In genomic region chr1:201269241-201269640, GRCh38 we compare ENCODE assay signal across 25 cellular contexts. TPM values are rescaled to one million over a fixed set of nuclear protein-coding genes. Genes with fewer than 3 reads are reported as not detected.
DNase-seq lines count a peak whose midpoint lies in the region; ATAC-seq and TF ChIP-seq lines count a peak whose summit lies in the region.
"Had no signal": no experiment of that assay in that cellular context is flagged by ENCODE, and none has a peak within 500 bp of the region (broad histone marks: within the 10 kb centered on the region; RNA-seq: fewer than 3 reads in every experiment).

No MANE protein-coding gene starts in this region.

- peaks cover 27% of the 10 kb centered on the region for H3K27me3 Mint-ChIP-seq in activated T-cell treated with anti-CD3 and anti-CD28 coated beads, Interleukin-2, amount 50 U/mL, for 4 hours (ENCODE audit: low read depth)

- no peaks in the 10 kb centered on the region for H3K9me3 ChIP-seq in esophagus squamous epithelium
- H3K9me3 ChIP-seq: heart left ventricle, left lung, stomach, upper lobe of left lung had no signal

- DNase-seq in esophagus squamous epithelium (lab: John Stamatoyannopoulos, UW) (no peak), posterior vena cava (ENCODE audit: low spot score) (peak; percentile 14), NCI-H1417 treated with DMSO at 0.1 percent for 48 hours (lab: John Stamatoyannopoulos, UW) (no peak), NCI-H2227 (lab: John Stamatoyannopoulos, UW; ENCODE audit: unreplicated experiment) (no peak), cortex of kidney (lab: John Stamatoyannopoulos, UW) (no peak)
- DNase-seq in activated T-cell treated with anti-CD3 and anti-CD28 coated beads, Interleukin-2, amount 50 U/mL, for 4 hours = no peak
- DNase-seq: activated CD4-positive, alpha-beta T cell treated with anti-CD3 and anti-CD28 coated beads for 48 hours; Kasumi-1; left lung; NCI-H187; NCI-H2227 treated with DMSO at 0.1 percent for 48 hours; NCI-H774; SHP77 treated with DMSO at 0.1 percent for 48 hours; stimulated activated CD4-positive, alpha-beta T cell treated with anti-CD3 and anti-CD28 coated beads, Interleukin-12 subunit alpha, Interleukin-12 subunit beta, amount 100 ng/mL, for 4 hours; upper lobe of left lung had no signal

- no peak for TF ChIP-seq CTCF in VCaP (conservative IDR thresholded peaks at IDR 0.05)
- TF ChIP-seq CTCF in esophagus squamous epithelium (IDR thresholded peaks at IDR 0.05) = no peak

- intact Hi-C loops in esophagus squamous epithelium (cut with DNase I) (no loop called here), posterior vena cava (cut with DNase I) (no loop called here)

- no peaks in the 10 kb centered on the region for H3K4me1 Mint-ChIP-seq in activated T-cell treated with anti-CD3 and anti-CD28 coated beads, Interleukin-2, amount 50 U/mL, for 4 hours (ENCODE audit: low read depth)

- H3K79me2 ChIP-seq in ACC112 (ENCODE audit: control insufficient read depth, insufficient read depth, low read length, unreplicated experiment) = no peaks in the 10 kb centered on the region

- H3K9me3 Mint-ChIP-seq in activated T-cell treated with anti-CD3 and anti-CD28 coated beads, Interleukin-2, amount 50 U/mL, for 4 hours = no peaks in the 10 kb centered on the region
- H3K9me3 Mint-ChIP-seq: neural progenitor cell had no signal

- no peak for TF ChIP-seq POLR2A in esophagus squamous epithelium (IDR thresholded peaks at IDR 0.05)

- whole genome bisulfite sequencing in esophagus squamous epithelium, 2 donors = 46 to 70% methylated on average over 7 of the region's 7 CpGs

- H3K4me3 Mint-ChIP-seq in activated T-cell treated with anti-CD3 and anti-CD28 coated beads, Interleukin-2, amount 50 U/mL, for 4 hours = no peak overlapping the region
- H3K4me3 Mint-ChIP-seq: activated naive CD8-positive, alpha-beta T cell; neural progenitor cell had no signal

- no peak overlapping the region for H2AFZ ChIP-seq in ACC112 (ENCODE audit: low read length, unreplicated experiment)
- H2AFZ ChIP-seq: neural progenitor cell had no signal

- H3K27me3 ChIP-seq in ACC112 (ENCODE audit: insufficient read depth, low read length) (no peaks in the 10 kb centered on the region), esophagus squamous epithelium (peaks cover 0 to 28% (median 0%) of the 10 kb centered on the region in 4 donors)
- H3K27me3 ChIP-seq: neural progenitor cell, upper lobe of left lung had no signal

- H3K36me3 ChIP-seq in ACC112 (ENCODE audit: insufficient read depth, low read length) (no peaks in the 10 kb centered on the region), esophagus squamous epithelium (no peaks in the 10 kb centered on the region)
- H3K36me3 ChIP-seq: heart left ventricle, left lung, neural progenitor cell, stomach, upper lobe of left lung had no signal

- H3K27ac ChIP-seq in ACC112 (ENCODE audit: low read depth, low read length) (peak overlapping the region; percentile 88; the same call in 1 of the 2 replicates), VCaP (peak overlapping the region; percentile 97; the same call in 1 of the 2 replicates), esophagus squamous epithelium (peak overlapping the region; percentile 35 to 83 (median 78))
- H3K27ac ChIP-seq: heart left ventricle, left lung, neural progenitor cell, stomach, upper lobe of left lung had no signal

- no peaks in the 10 kb centered on the region for H3K36me3 Mint-ChIP-seq in activated T-cell treated with anti-CD3 and anti-CD28 coated beads, Interleukin-2, amount 50 U/mL, for 4 hours (ENCODE audit: insufficient read depth)
- H3K36me3 Mint-ChIP-seq: activated naive CD8-positive, alpha-beta T cell; neural progenitor cell had no signal

- ATAC-seq in activated T-cell treated with anti-CD3 and anti-CD28 coated beads, Interleukin-2, amount 50 U/mL, for 4 hours = no peak

- H3K4me3 ChIP-seq in ACC112 (ENCODE audit: low read depth, low read length) = no peak overlapping the region
- no peak overlapping the region for H3K4me3 ChIP-seq in esophagus squamous epithelium
- H3K4me3 ChIP-seq: GM23248, heart left ventricle, left lung, neural progenitor cell, stomach, upper lobe of left lung had no signal

- H3K4me1 ChIP-seq in ACC112 (ENCODE audit: control insufficient read depth, insufficient read depth, low read length, unreplicated experiment) = peaks cover 42% of the 10 kb centered on the region
- H3K4me1 ChIP-seq in esophagus squamous epithelium = peaks cover 16 to 54% (median 24%) of the 10 kb centered on the region in 3 donors
- H3K4me1 ChIP-seq: left lung, neural progenitor cell, stomach had no signal

RNA-seq across cellular contexts. Expression of gene PKP1, which starts 14.1 kb away (rescaled TPM):
- total RNA-seq in esophagus squamous epithelium (100 to 1,000 TPM; 263 to 706 (median 410) TPM), posterior vena cava (1 to 10 TPM in 1 of 2 donors, under 1 TPM in 1; 0.83 to 2.8 TPM)
- total RNA-seq in activated T-cell treated with anti-CD3 and anti-CD28 coated beads, Interleukin-2, amount 50 U/mL, for 4 hours = not detected
- total RNA-seq: mononuclear cell; OCI-LY7; T-helper 1 cell treated with Interleukin-12 subunit alpha and Interleukin-12 subunit beta and Interleukin-4 antibody, amounts not matched to agents 30 ng/mL and 1 ng/mL, for 36 hours had no signal

Comparison
In these comparisons a context has a peak if more than half of its experiments do, and no peak if none do; other contexts are left out.
1. RNA of gene PKP1, which starts 14.1 kb away (total RNA-seq): 263 to 706 TPM in esophagus squamous epithelium; 0.83 to 2.8 TPM in posterior vena cava and not detected in activated T-cell treated with anti-CD3 and anti-CD28 coated beads, Interleukin-2, amount 50 U/mL, for 4 hours; every median in the first group is over 10 times any median in the second.
2. Peak in every context shown above with its lines, with median percentiles within 50 percentile points of each other: H3K27ac ChIP-seq.